In the genomic region with DNA sequence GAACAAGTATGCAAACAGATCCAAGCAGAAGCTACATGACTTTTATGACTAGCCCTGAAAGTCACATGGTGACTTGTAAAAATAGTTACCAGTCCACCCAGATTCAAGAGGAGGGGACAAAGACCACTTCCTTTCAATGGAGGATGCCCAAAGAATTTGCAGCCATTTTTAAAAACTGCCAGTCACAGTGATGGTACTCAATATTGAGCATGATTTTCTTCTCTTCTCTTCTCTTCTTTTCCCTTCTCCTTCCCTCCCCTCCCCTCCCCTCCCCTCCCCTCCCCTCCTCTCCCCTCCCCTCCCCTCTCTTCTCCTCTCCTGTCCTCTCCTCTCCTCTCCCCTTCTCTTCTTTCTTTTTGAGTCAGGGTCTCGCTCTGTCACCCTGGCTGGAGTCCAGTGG, we compare ENCODE assay signal across 28 cellular contexts.
"Had no signal": no experiment of that assay in that cellular context is flagged by ENCODE, and none has a peak within 500 bp of the region (broad histone marks: within the 10 kb centered on the region; RNA-seq: fewer than 3 reads in every experiment).

No MANE protein-coding gene starts in this region.

- H3K4me3 ChIP-seq: colonic mucosa, coronary artery, dorsolateral prefrontal cortex, esophagus muscularis mucosa, esophagus squamous epithelium, gastrocnemius medialis, gastroesophageal sphincter, heart left ventricle, heart right ventricle had no signal

- FAIRE-seq: colon, endometrium, endothelial cell of umbilical vein, frontal cortex had no signal

- H3K9me3 ChIP-seq: colonic mucosa, esophagus muscularis mucosa, esophagus squamous epithelium, gastrocnemius medialis, gastroesophageal sphincter, heart left ventricle, heart right ventricle had no signal

- DNase-seq: colonic mucosa; cortex of kidney; dermis blood vessel endothelial cell; dorsolateral prefrontal cortex; effector CD4-positive, alpha-beta T cell; effector CD8-positive, alpha-beta T cell; effector memory CD4-positive, alpha-beta T cell; effector memory CD8-positive, alpha-beta T cell; endodermal cell; erythroblast; esophagus squamous epithelium; foreskin fibroblast; foreskin keratinocyte; foreskin melanocyte; gastrocnemius medialis; glutamatergic neuron; head of caudate nucleus; heart left ventricle; heart right ventricle had no signal

- ATAC-seq: effector memory CD8-positive, alpha-beta T cell; esophagus mucosa; foreskin keratinocyte; gastrocnemius medialis; gastroesophageal sphincter; heart left ventricle; heart right ventricle had no signal

- H3K4me1 ChIP-seq: colonic mucosa, esophagus muscularis mucosa, esophagus squamous epithelium, foreskin keratinocyte, gastrocnemius medialis, gastroesophageal sphincter, heart left ventricle, heart right ventricle had no signal

- H3K27ac ChIP-seq: colonic mucosa, coronary artery, dorsolateral prefrontal cortex, epithelial cell of prostate, esophagus muscularis mucosa, esophagus squamous epithelium, foreskin keratinocyte, gastrocnemius medialis, gastroesophageal sphincter, heart left ventricle, heart right ventricle had no signal

- H3K36me3 ChIP-seq: colonic mucosa, esophagus muscularis mucosa, esophagus squamous epithelium, gastrocnemius medialis, gastroesophageal sphincter, heart left ventricle, heart right ventricle had no signal

- H3K27me3 ChIP-seq: colonic mucosa had no signal
